In genomic region chr2:206084870-206085741, GRCh38 we compare ENCODE assay signal across 8 cellular contexts. TPM values are rescaled to one million over a fixed set of nuclear protein-coding genes. Genes with fewer than 3 reads are reported as not detected.
DNase-seq lines count a peak whose midpoint lies in the region; ATAC-seq and TF ChIP-seq lines count a peak whose summit lies in the region.

No MANE protein-coding gene starts in this region.

- H3K27ac ChIP-seq in BLaER1, result peak overlapping the region; percentile 100
- peak overlapping the region; percentile 56 for H3K27ac ChIP-seq in iPS DF 6.9 (ENCODE audit: low read length)

- in situ Hi-C loops in astrocyte of the cerebellum (cut with HindIII; ENCODE audit: low sequenced_read_pairs), result no loop called here

- peaks cover 38% of the 10 kb centered on the region for H3K4me1 ChIP-seq in BLaER1
- H3K4me1 ChIP-seq in iPS DF 6.9 (ENCODE audit: control insufficient read depth, insufficient read depth, low read length), result peaks cover 4% of the 10 kb centered on the region; the same call in 1 of the 2 replicates
- peaks cover 13% of the 10 kb centered on the region for H3K4me1 ChIP-seq in skeletal muscle satellite cell (ENCODE audit: control insufficient read depth, insufficient read depth, low read length)

- H3K36me3 ChIP-seq in BLaER1 (peaks cover 5% of the 10 kb centered on the region), iPS DF 6.9 (ENCODE audit: control insufficient read depth, insufficient read depth, low read length) (no peaks in the 10 kb centered on the region), skeletal muscle satellite cell (ENCODE audit: insufficient read depth, low read length) (peaks cover 4% of the 10 kb centered on the region)

- H3K4me3 Mint-ChIP-seq in T-helper 17 cell, result peak overlapping the region; percentile 98

- peak overlapping the region; percentile 100 for H3K9ac ChIP-seq in BLaER1
- H3K9ac ChIP-seq in skeletal muscle satellite cell (ENCODE audit: low read depth, low read length), result peak overlapping the region; percentile 99

- TF ChIP-seq CTCF in astrocyte of the cerebellum (IDR thresholded peaks at IDR 0.05; ENCODE audit: low read depth, low read length, missing control alignments), result no peak

- peak; percentile 30 for ATAC-seq in HG03196 (IDR thresholded peaks at IDR 0.05; ENCODE audit: unreplicated experiment)
- peak; percentile 29 for ATAC-seq in T-helper 17 cell

- H3K9me3 ChIP-seq in BLaER1 (no peaks in the 10 kb centered on the region), T-helper 17 cell (ENCODE audit: control insufficient read depth, low read length, poor library complexity, severe bottlenecking) (no peaks in the 10 kb centered on the region), iPS DF 6.9 (ENCODE audit: control insufficient read depth, insufficient read depth, low read length) (no peaks in the 10 kb centered on the region), skeletal muscle satellite cell (replicated peaks; ENCODE audit: low read length) (no peaks in the 10 kb centered on the region)

- no peaks in the 10 kb centered on the region for H3K27me3 ChIP-seq in BLaER1
- no peaks in the 10 kb centered on the region for H3K27me3 ChIP-seq in iPS DF 6.9 (ENCODE audit: control insufficient read depth, insufficient read depth, low read length)
- H3K27me3 ChIP-seq in skeletal muscle satellite cell (ENCODE audit: control insufficient read depth, insufficient read depth, low read length), result no peaks in the 10 kb centered on the region

- H4K20me1 ChIP-seq in BLaER1, result peaks cover 32% of the 10 kb centered on the region

- peaks cover 27% of the 10 kb centered on the region for H3K4me1 Mint-ChIP-seq in T-helper 17 cell

- H3K4me3 ChIP-seq in BLaER1 (peak overlapping the region; percentile 80), astrocyte of the cerebellum (ENCODE audit: low read depth, low read length) (peak overlapping the region; percentile 83), iPS DF 6.9 (ENCODE audit: low read length) (peak overlapping the region; percentile 63), skeletal muscle satellite cell (ENCODE audit: low read length) (peak overlapping the region; percentile 74)

- peak overlapping the region; percentile 99 for H3K27ac Mint-ChIP-seq in T-helper 17 cell

- no CpG with 5 or more reads among the region's 88 CpGs for WGBS in iPS DF 6.9 (ENCODE audit: insufficient coverage, insufficient read length)

- H3K36me3 Mint-ChIP-seq in T-helper 17 cell (ENCODE audit: low read depth), result peaks cover 2% of the 10 kb centered on the region

- peak; percentile 24 to 43 (median 35) for DNase-seq in T-helper 17 cell
- DNase-seq in astrocyte of the cerebellum (ENCODE audit: low read depth), result no peak
- DNase-seq in iPS DF 6.9 (ENCODE audit: low read depth, low spot score), result no peak
- DNase-seq in mesenteric fat pad (ENCODE audit: low spot score), result no peak

- H3K4me2 ChIP-seq in BLaER1, result peak overlapping the region; percentile 89
- H3K4me2 ChIP-seq in skeletal muscle satellite cell (ENCODE audit: low read length), result peak overlapping the region; percentile 80

- H3K27me3 Mint-ChIP-seq in T-helper 17 cell, result no peaks in the 10 kb centered on the region

- TF ChIP-seq POLR2A in GM19193 (IDR thresholded peaks at IDR 0.05; ENCODE audit: extremely low read depth, insufficient read depth, insufficient read length), result peak; percentile 33

RNA-seq across cellular contexts. Expression of gene INO80D, which starts 0.9 kb away (rescaled TPM):
- total RNA-seq in T-helper 17 cell, result 10 to 100 TPM; 52.7 to 53.0 TPM
- 5.0 and 5.6 TPM in 2 replicates for total RNA-seq in skeletal muscle satellite cell (2012; rRNA removed)
- total RNA-seq in mesenteric fat pad, result 22.1 TPM

Comparison
In these comparisons a context has a peak if more than half of its experiments do, and no peak if none do; other contexts are left out.
1. DNase-seq: peak in T-helper 17 cell (3 of 3); none in astrocyte of the cerebellum (single experiment), iPS DF 6.9 (single experiment) and mesenteric fat pad (single experiment).
2. Peak in every context shown above with its lines, with median percentiles within 50 percentile points of each other: H3K4me3 ChIP-seq.